In genomic region chr12:56377310-56377988, GRCh38 we compare ENCODE assay signal across 13 cellular contexts. TPM values are rescaled to one million over a fixed set of nuclear protein-coding genes. Genes with fewer than 3 reads are reported as not detected.
A peak's percentile ranks its signal among the peaks of the same experiment; 100 is the strongest.
DNase-seq lines count a peak whose midpoint lies in the region; ATAC-seq, FAIRE-seq and TF ChIP-seq lines count a peak whose summit lies in the region.
"Had no signal": no experiment of that assay in that cellular context is flagged by ENCODE, and none has a peak within 500 bp of the region (broad histone marks: within the 10 kb centered on the region; RNA-seq: fewer than 3 reads in every experiment).

No MANE protein-coding gene starts in this region.

- peaks cover 35 to 69% (median 46%) of the 10 kb centered on the region in 3 donors for H3K4me1 Mint-ChIP-seq in naive B cell

- H3K4me3 ChIP-seq in HUES64 (ENCODE audit: low read length) (no peak overlapping the region), K562 (no peak overlapping the region), prostate gland (no peak overlapping the region)
- H3K4me3 ChIP-seq: adrenal gland, uterus had no signal

- peaks cover 7% of the 10 kb centered on the region; the same call in 1 of the 2 replicates for H3K4me1 ChIP-seq in HUES64 (ENCODE audit: insufficient read depth, low read length)
- H3K4me1 ChIP-seq in K562 (replicated peaks in 1 of 2; ENCODE audit: control insufficient read depth in 2 of 2, insufficient read depth in 2 of 2, low read length in 2 of 2): peaks cover 22 to 24% of the 10 kb centered on the region in 2 experiments; a peak in 4 of 5 replicates
- H3K4me1 ChIP-seq in prostate gland (replicated peaks): no peaks in the 10 kb centered on the region
- H3K4me1 ChIP-seq: adrenal gland, uterus had no signal

- POLR2A ChIA-PET in K562 (lab: Yijun Ruan, JAX): interaction anchor here (0.7 to 2.4 kb wide), 8 partner anchors 9 to 671 kb away, joined by 3 to 12 read pairs (median 4); partner anchors contain the start of genes STAT2 and TIMELESS

- H3K27ac ChIP-seq in HUES64 (ENCODE audit: low read depth, low read length) (peak overlapping the region; percentile 28; the same call in 1 of the 2 replicates), K562 (ENCODE audit: extremely low read depth, low read depth, low read length) (peak overlapping the region; percentile 83), prostate gland (no peak overlapping the region)
- H3K27ac ChIP-seq: adrenal gland, uterus had no signal

- peak; percentile 60; the same call in 1 of the 2 replicates for TF ChIP-seq EP300 in K562 (IDR thresholded peaks at IDR 0.05; ENCODE audit: low read length)

- no peaks in the 10 kb centered on the region for H4K20me1 ChIP-seq in K562 (replicated peaks; ENCODE audit: control insufficient read depth, insufficient read depth, low read length)

- TF ChIP-seq RAD21 in K562 (CRISPR knock-in tag; conservative IDR thresholded peaks at IDR 0.05 in 1 of 2, IDR thresholded peaks at IDR 0.05 in 1 of 2): peak; percentile 83 to 93

- no peaks in the 10 kb centered on the region for H3K9me1 ChIP-seq in K562 (ENCODE audit: control insufficient read depth, insufficient read depth, low read length)

- peak; percentile 95 for FAIRE-seq in K562 (lab: Jason Lieb, UNC)

- ATAC-seq in K562 (peak; percentile 95), naive B cell (ENCODE audit: low read depth in 2 of 2) (no peak), GM21360 (IDR thresholded peaks at IDR 0.05; ENCODE audit: unreplicated experiment) (no peak), HG02885 (IDR thresholded peaks at IDR 0.05; ENCODE audit: poor library complexity, unreplicated experiment) (no peak)

- H3K27me3 Mint-ChIP-seq in naive B cell: no peaks in the 10 kb centered on the region

- CTCF ChIA-PET in K562 (lab: Yijun Ruan, JAX; ENCODE audit: low intra/inter-chr PET ratio): interaction anchor here (2.0 kb wide), 1 partner anchor 87 kb away, joined by 25 read pairs; no protein-coding TSS in a partner anchor

- no peaks in the 10 kb centered on the region for H3K36me3 Mint-ChIP-seq in naive B cell

- peak overlapping the region; percentile 87 to 98 (median 96) for H3K27ac Mint-ChIP-seq in naive B cell

- H3K36me3 ChIP-seq in HUES64 (ENCODE audit: insufficient read depth, low read length) (no peaks in the 10 kb centered on the region), K562 (ENCODE audit: control insufficient read depth, insufficient read depth, low read length) (no peaks in the 10 kb centered on the region), prostate gland (no peaks in the 10 kb centered on the region)
- H3K36me3 ChIP-seq: adrenal gland, uterus had no signal

- no TSS peak for BruUV-seq in K562 (replicated peaks; lab: Mats Ljungman, UMichigan)

- H3K79me2 ChIP-seq in K562 (ENCODE audit: control insufficient read depth, insufficient read depth, low read length): no peaks in the 10 kb centered on the region

- TF ChIP-seq POLR2A in K562 (conservative IDR thresholded peaks at IDR 0.05) (no peak; the same call in 1 of the 2 replicates), prostate gland (IDR thresholded peaks at IDR 0.05) (no peak)

- H2AFZ ChIP-seq in K562 (ENCODE audit: low read depth, low read length): peak overlapping the region; percentile 93

- DNase-seq in EL (peak; percentile 22), K562 (ENCODE audit: extremely low read depth in 1 of 4, low spot score in 3 of 4) (peak; percentile 57 to 89 (median 74)), naive B cell (no peak), NAMALWA (ENCODE audit: low spot score) (no peak), prostate gland (ENCODE audit: low spot score) (no peak)
- DNase-seq: adrenal gland; foreskin melanocyte; NCI-H510A; stimulated activated CD4-positive, alpha-beta T cell treated with anti-CD3 and anti-CD28 coated beads, Interleukin-4, amount 100 ng/mL, for 1 hour; uterus had no signal

- peaks cover 0 to 9% (median 5%) of the 10 kb centered on the region in 7 donors for H3K9me3 Mint-ChIP-seq in naive B cell

- H3K4me3 Mint-ChIP-seq in naive B cell: peak overlapping the region in 7 of 8 donors; percentile 9 to 90 (median 60)

- no peaks in the 10 kb centered on the region for H3K27me3 ChIP-seq in HUES64 (ENCODE audit: insufficient read depth, low read length)
- H3K27me3 ChIP-seq in K562 (ENCODE audit: control insufficient read depth in 2 of 2, insufficient read depth in 2 of 2, low read length in 2 of 2): no peaks in the 10 kb centered on the region
- H3K27me3 ChIP-seq in prostate gland (replicated peaks; ENCODE audit: insufficient read depth): no peaks in the 10 kb centered on the region
- H3K27me3 ChIP-seq: adrenal gland, uterus had no signal

- no peaks in the 10 kb centered on the region; the same call in 1 of the 2 replicates for H3K9me3 ChIP-seq in HUES64 (ENCODE audit: insufficient read depth, low read depth, low read length)
- no peaks in the 10 kb centered on the region for H3K9me3 ChIP-seq in K562 (replicated peaks; ENCODE audit: control insufficient read depth, insufficient read depth, low read depth, low read length)
- H3K9me3 ChIP-seq in prostate gland: no peaks in the 10 kb centered on the region
- H3K9me3 ChIP-seq: adrenal gland, uterus had no signal

- in situ Hi-C loops in K562 (cut with MboI): no loop called here

- intact Hi-C loops in K562 (cut with micrococcal nuclease): loop anchor here (1.0 to 5.0 kb wide), 5 partner anchors 25 to 91 kb away; partner anchors contain the start of genes CNPY2, SPRYD4 and TIMELESS
- intact Hi-C loops in prostate gland (cut with DNase I): no loop called here

- peak; percentile 71 to 79 (median 74) for TF ChIP-seq CTCF in K562 (IDR thresholded peaks at IDR 0.05 in 2 of 3, conservative IDR thresholded peaks at IDR 0.05 in 1 of 3; ENCODE audit: insufficient read depth in 2 of 3, low read depth in 1 of 3, low read length in 3 of 3)
- no peak for TF ChIP-seq CTCF in prostate gland (IDR thresholded peaks at IDR 0.05)

- H3K9ac ChIP-seq in HUES64 (ENCODE audit: low read depth, low read length) (no peak overlapping the region), K562 (ENCODE audit: insufficient read depth in 1 of 2, low read depth in 2 of 2, low read length in 2 of 2) (peak overlapping the region; percentile 8 to 65; a peak in 3 of 4 replicates)

- peak overlapping the region; percentile 78 for H3K4me2 ChIP-seq in K562 (ENCODE audit: insufficient read depth, low read length)

- WGBS in HUES64: 91% methylated on average over 3 of the region's 4 CpGs
- WGBS in K562 (ENCODE audit: insufficient coverage, low coverage, missing lambda C conversion rate): 14% methylated on average over 4 of the region's 4 CpGs
- 68% methylated on average over 4 of the region's 4 CpGs for WGBS in prostate gland

RNA-seq across cellular contexts. Expression of gene APOF, which starts 14.8 kb away (rescaled TPM):
- polyA plus RNA-seq in HUES64 (2013, experiment 1 of 2): not detected
- polyA plus RNA-seq in HUES64 (2013, experiment 2 of 2): not detected
- not detected in 2 replicates for total RNA-seq in K562 (2011; cell fraction: chromatin; rRNA removed; ENCODE audit: low replicate concordance)
- 0.33 TPM in 1 of 2 replicates, not detected in the other for total RNA-seq in K562 (2011; cell fraction: nucleolus; rRNA removed)
- not detected in 2 replicates for total RNA-seq in K562 (2011; cell fraction: nucleoplasm; rRNA removed)
- total RNA-seq in K562 (2014; rRNA removed): 0.09 TPM in 1 of 2 replicates, not detected in the other
- total RNA-seq in K562 (2014; rRNA removed; fragmentation: Illumina TruSeq; extraction: Trizol): not detected in 2 replicates
- not detected in 2 replicates for total RNA-seq in K562 (2015; rRNA removed; fragmentation: Illumina TruSeq; extraction: Trizol)
- total RNA-seq in K562 (2021): 0.09 TPM in 1 of 2 replicates, not detected in the other
- polyA plus RNA-seq in K562 (2011; rRNA removed): not detected in 2 replicates
- 0.03 TPM in 1 of 2 replicates, not detected in the other for polyA plus RNA-seq in K562 (2011; cell fraction: cytosol; rRNA removed)
- not detected in 2 replicates for polyA plus RNA-seq in K562 (2011; cell fraction: nucleus; rRNA removed)
- polyA plus RNA-seq in K562 (2012): 0.08 and 0.12 TPM in 2 replicates
- not detected in 2 replicates for polyA plus RNA-seq in K562 (2014; fragmentation: Illumina TruSeq; extraction: Trizol)
- under 1 TPM; 0.14 to 0.15 TPM for polyA plus RNA-seq in K562 (2014; fragmentation: Nextera tagmentation; extraction: Ambion mirVana)
- not detected in 2 replicates for polyA plus RNA-seq in K562 (2014; rRNA removed)
- not detected in 2 replicates for polyA minus RNA-seq in K562 (2011; rRNA and poly(A)+ RNA removed)
- not detected in 2 replicates for polyA minus RNA-seq in K562 (2011; cell fraction: cytosol; rRNA and poly(A)+ RNA removed)
- polyA minus RNA-seq in K562 (2011; cell fraction: nucleus; rRNA and poly(A)+ RNA removed): not detected in 2 replicates
- not detected for polyA plus RNA-seq in naive B cell (ENCODE audit: low read depth in 6 of 6)
- total RNA-seq in prostate gland: 1 to 10 TPM in 1 of 2 donors, under 1 TPM in 1; 0.62 to 1.1 TPM
- total RNA-seq: adrenal gland, uterus had no signal

RNA-seq across cellular contexts. Expression of gene STAT2, which starts 17.5 kb away (rescaled TPM):
- 20.3 TPM for polyA plus RNA-seq in HUES64 (2013, experiment 1 of 2)
- polyA plus RNA-seq in HUES64 (2013, experiment 2 of 2): 21.0 TPM
- 323 and 539 TPM in 2 replicates for total RNA-seq in K562 (2011; cell fraction: chromatin; rRNA removed; ENCODE audit: low replicate concordance)
- total RNA-seq in K562 (2011; cell fraction: nucleolus; rRNA removed): 245 and 246 TPM in 2 replicates
- total RNA-seq in K562 (2011; cell fraction: nucleoplasm; rRNA removed): 197 and 224 TPM in 2 replicates
- total RNA-seq in K562 (2014; rRNA removed) (32.7 and 36.9 TPM in 2 replicates), K562 (2014; rRNA removed; fragmentation: Illumina TruSeq; extraction: Trizol) (38.6 and 40.3 TPM in 2 replicates), K562 (2015; rRNA removed; fragmentation: Illumina TruSeq; extraction: Trizol) (39.1 and 40.5 TPM in 2 replicates), K562 (2021) (46.9 and 49.3 TPM in 2 replicates), prostate gland (100 to 1,000 TPM in 1 of 2 donors, 10 to 100 TPM in 1; 99.8 to 128 TPM)
- polyA plus RNA-seq in K562 (2011; rRNA removed) (44.2 and 71.2 TPM in 2 replicates), K562 (2014; fragmentation: Illumina TruSeq; extraction: Trizol) (38.2 and 39.2 TPM in 2 replicates), K562 (2014; fragmentation: Nextera tagmentation; extraction: Ambion mirVana) (10 to 100 TPM; 15.5 to 16.9 TPM), K562 (2014; rRNA removed) (39.1 and 40.1 TPM in 2 replicates), naive B cell (ENCODE audit: low read depth in 6 of 6) (100 to 1,000 TPM; 119 to 150 (median 131) TPM)
- 27.4 and 45.5 TPM in 2 replicates for polyA plus RNA-seq in K562 (2011; cell fraction: cytosol; rRNA removed)
- polyA plus RNA-seq in K562 (2011; cell fraction: nucleus; rRNA removed): 151 and 211 TPM in 2 replicates
- polyA plus RNA-seq in K562 (2012): 34.1 and 59.4 TPM in 2 replicates
- polyA minus RNA-seq in K562 (2011; rRNA and poly(A)+ RNA removed): 69.6 and 79.5 TPM in 2 replicates
- polyA minus RNA-seq in K562 (2011; cell fraction: cytosol; rRNA and poly(A)+ RNA removed): 28.8 and 40.3 TPM in 2 replicates
- 75.9 and 148 TPM in 2 replicates for polyA minus RNA-seq in K562 (2011; cell fraction: nucleus; rRNA and poly(A)+ RNA removed)

RNA-seq across cellular contexts. Expression of gene IL23A, which starts 38.8 kb away (rescaled TPM):
- 2.3 TPM for polyA plus RNA-seq in HUES64 (2013, experiment 1 of 2)
- polyA plus RNA-seq in HUES64 (2013, experiment 2 of 2): 2.3 TPM
- total RNA-seq in K562 (2011; cell fraction: chromatin; rRNA removed; ENCODE audit: low replicate concordance): 5.8 and 7.7 TPM in 2 replicates
- total RNA-seq in K562 (2011; cell fraction: nucleolus; rRNA removed): 6.0 and 10.7 TPM in 2 replicates
- total RNA-seq in K562 (2011; cell fraction: nucleoplasm; rRNA removed): 8.4 and 11.0 TPM in 2 replicates
- 7.8 and 8.9 TPM in 2 replicates for total RNA-seq in K562 (2014; rRNA removed)
- 9.0 and 9.1 TPM in 2 replicates for total RNA-seq in K562 (2014; rRNA removed; fragmentation: Illumina TruSeq; extraction: Trizol)
- 9.1 TPM in 2 replicates for total RNA-seq in K562 (2015; rRNA removed; fragmentation: Illumina TruSeq; extraction: Trizol)
- 9.6 and 12.5 TPM in 2 replicates for total RNA-seq in K562 (2021)
- polyA plus RNA-seq in K562 (2011; rRNA removed): 4.4 and 21.6 TPM in 2 replicates
- polyA plus RNA-seq in K562 (2011; cell fraction: cytosol; rRNA removed): 9.3 and 22.4 TPM in 2 replicates
- 18.8 and 49.0 TPM in 2 replicates for polyA plus RNA-seq in K562 (2011; cell fraction: nucleus; rRNA removed)
- 10.0 and 54.7 TPM in 2 replicates for polyA plus RNA-seq in K562 (2012)
- 20.1 and 22.5 TPM in 2 replicates for polyA plus RNA-seq in K562 (2014; fragmentation: Illumina TruSeq; extraction: Trizol)
- 10 to 100 TPM; 36.7 to 37.2 TPM for polyA plus RNA-seq in K562 (2014; fragmentation: Nextera tagmentation; extraction: Ambion mirVana)
- polyA plus RNA-seq in K562 (2014; rRNA removed): 21.3 and 29.3 TPM in 2 replicates
- 0.98 and 2.3 TPM in 2 replicates for polyA minus RNA-seq in K562 (2011; rRNA and poly(A)+ RNA removed)
- polyA minus RNA-seq in K562 (2011; cell fraction: cytosol; rRNA and poly(A)+ RNA removed): 3.3 TPM in 1 of 2 replicates, not detected in the other
- 0.67 and 3.4 TPM in 2 replicates for polyA minus RNA-seq in K562 (2011; cell fraction: nucleus; rRNA and poly(A)+ RNA removed)
- 10 to 100 TPM in 4 of 6 donors, 1 to 10 TPM in 2; 8.0 to 15.6 (median 12.9) TPM for polyA plus RNA-seq in naive B cell (ENCODE audit: low read depth in 6 of 6)
- not detected for total RNA-seq in prostate gland

RNA-seq across cellular contexts. Expression of gene PAN2, which starts 43.6 kb away (rescaled TPM):
- polyA plus RNA-seq in HUES64 (2013, experiment 1 of 2): 16.7 TPM
- polyA plus RNA-seq in HUES64 (2013, experiment 2 of 2): 20.3 TPM
- 615 and 739 TPM in 2 replicates for total RNA-seq in K562 (2011; cell fraction: chromatin; rRNA removed; ENCODE audit: low replicate concordance)
- total RNA-seq in K562 (2011; cell fraction: nucleolus; rRNA removed): 296 and 318 TPM in 2 replicates
- total RNA-seq in K562 (2011; cell fraction: nucleoplasm; rRNA removed): 263 and 299 TPM in 2 replicates
- 25.0 and 25.6 TPM in 2 replicates for total RNA-seq in K562 (2014; rRNA removed)
- total RNA-seq in K562 (2014; rRNA removed; fragmentation: Illumina TruSeq; extraction: Trizol): 25.9 and 26.0 TPM in 2 replicates
- total RNA-seq in K562 (2015; rRNA removed; fragmentation: Illumina TruSeq; extraction: Trizol): 21.6 and 21.7 TPM in 2 replicates
- 40.2 and 51.4 TPM in 2 replicates for total RNA-seq in K562 (2021)
- polyA plus RNA-seq in K562 (2011; rRNA removed): 66.1 and 134 TPM in 2 replicates
- 22.2 and 36.4 TPM in 2 replicates for polyA plus RNA-seq in K562 (2011; cell fraction: cytosol; rRNA removed)
- polyA plus RNA-seq in K562 (2011; cell fraction: nucleus; rRNA removed): 942 and 1,795 TPM in 2 replicates
- polyA plus RNA-seq in K562 (2012): 42.1 and 71.3 TPM in 2 replicates
- polyA plus RNA-seq in K562 (2014; fragmentation: Illumina TruSeq; extraction: Trizol): 29.1 and 35.3 TPM in 2 replicates
- 10 to 100 TPM; 15.0 to 23.9 TPM for polyA plus RNA-seq in K562 (2014; fragmentation: Nextera tagmentation; extraction: Ambion mirVana)
- polyA plus RNA-seq in K562 (2014; rRNA removed): 39.4 and 65.2 TPM in 2 replicates
- 27.5 and 64.2 TPM in 2 replicates for polyA minus RNA-seq in K562 (2011; rRNA and poly(A)+ RNA removed)
- 13.0 and 14.8 TPM in 2 replicates for polyA minus RNA-seq in K562 (2011; cell fraction: cytosol; rRNA and poly(A)+ RNA removed)
- polyA minus RNA-seq in K562 (2011; cell fraction: nucleus; rRNA and poly(A)+ RNA removed): 98.8 and 223 TPM in 2 replicates
- 10 to 100 TPM in 5 of 6 donors, 1 to 10 TPM in 1; 10.0 to 15.3 (median 13.6) TPM for polyA plus RNA-seq in naive B cell (ENCODE audit: low read depth in 6 of 6)
- total RNA-seq in prostate gland: 10 to 100 TPM; 31.8 to 60.8 TPM

Comparison
In these comparisons a context has a peak if more than half of its experiments do, and no peak if none do; other contexts are left out.
1. DNase-seq: peak in EL (single experiment) and K562 (4 of 4); none in naive B cell (single experiment), NAMALWA (single experiment) and prostate gland (single experiment).
2. H3K27ac ChIP-seq: peak in HUES64 (single experiment) and K562 (single experiment); none in prostate gland (0 of 2).
3. CTCF ChIP-seq: peak in K562 (3 of 3); none in prostate gland (0 of 4).
4. RNA of gene IL23A, which starts 38.8 kb away (total RNA-seq): 5.8 to 12.5 TPM in K562; not detected in prostate gland; every median in the first group is over 4 times any median in the second.